Comparison of ENCODE assay signal across 8 cellular contexts in the genomic region with DNA sequence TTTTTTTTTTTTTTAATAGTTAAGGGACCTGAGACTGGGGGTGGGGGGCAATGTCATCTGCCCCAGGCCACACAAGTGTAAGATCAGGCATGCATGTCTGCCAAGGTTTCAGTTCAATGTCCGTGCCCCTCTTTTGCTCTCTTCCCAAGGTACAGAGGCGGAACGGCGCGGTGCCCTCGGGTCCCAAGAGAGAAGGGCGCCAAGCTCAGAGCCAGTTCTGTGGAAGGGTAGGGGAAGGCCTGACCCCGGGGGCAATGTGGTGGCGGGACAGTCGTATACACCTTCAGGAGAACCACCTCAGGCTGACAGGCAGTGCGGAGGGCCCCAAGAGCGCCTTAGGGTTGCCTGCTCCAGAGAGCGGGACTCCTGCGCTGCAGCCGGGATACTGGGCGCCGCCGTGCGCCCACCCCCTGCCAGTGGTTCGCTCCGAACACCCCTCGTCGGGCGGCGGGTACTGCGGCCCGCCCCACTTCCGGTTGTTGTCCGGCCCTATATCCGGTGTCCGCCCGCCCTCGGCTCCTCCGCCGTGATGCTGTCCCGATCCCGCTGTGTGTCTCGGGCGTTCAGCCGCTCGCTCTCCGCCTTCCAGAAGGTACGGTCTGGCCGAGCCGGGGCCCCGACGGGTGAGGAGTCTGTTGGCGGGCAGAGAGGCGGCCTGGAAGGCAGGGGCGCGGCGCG. TPM values are rescaled to one million over a fixed set of nuclear protein-coding genes. Genes with fewer than 3 reads are reported as not detected.
DNase-seq lines count a peak whose midpoint lies in the region; ATAC-seq and TF ChIP-seq lines count a peak whose summit lies in the region.

A gene (plus strand): TSS at position 492 of the 678 bp plus-strand sequence. CDS start 38 bp downstream, at position 530.

- TF ChIP-seq CTCF in lung (IDR thresholded peaks at IDR 0.05; ENCODE audit: control extremely low read depth, extremely low read depth): no peak

- H3K4me1 Mint-ChIP-seq in CD8-positive, alpha-beta memory T cell: peaks cover 60 to 76% (median 71%) of the 10 kb centered on the region in 3 donors

- 0% methylated on average over 48 to 53 of the region's 53 CpGs for WGBS in lung, 2 donors

- peak; percentile 76 to 89 (median 81) for DNase-seq in CD8-positive, alpha-beta memory T cell
- peak; percentile 93 for DNase-seq in HPDE6-E6E7 (ENCODE audit: extremely low spot score)
- DNase-seq in NK-92 (lab: John Stamatoyannopoulos, UW; ENCODE audit: unreplicated experiment): peak; percentile 32
- peak; percentile 58 to 79 for DNase-seq in activated CD8-positive, alpha-beta memory T cell treated with anti-CD3 and anti-CD28 coated beads for 1 hour (ENCODE audit: extremely low read depth in 1 of 2, low read depth in 1 of 2)
- DNase-seq in effector CD4-positive, alpha-beta T cell: peak; percentile 75
- peak; percentile 86 for DNase-seq in lung (ENCODE audit: low spot score)
- DNase-seq in stimulated activated CD4-positive, alpha-beta T cell treated with anti-CD3 and anti-CD28 coated beads, TNF-alpha, amount 100 ng/mL, for 48 hours (ENCODE audit: low read depth in 3 of 3): peak; percentile 73 to 86 (median 79)

- peaks cover 0 to 1% of the 10 kb centered on the region in 2 donors for H3K27me3 Mint-ChIP-seq in CD8-positive, alpha-beta memory T cell

- peak within 1 kb of the TSS; percentile 91 to 100 (median 99) for H3K27ac Mint-ChIP-seq in CD8-positive, alpha-beta memory T cell

- peaks cover 0 to 33% (median 2%) of the 10 kb centered on the region in 3 donors for H3K36me3 Mint-ChIP-seq in CD8-positive, alpha-beta memory T cell

- CTCF ChIA-PET in CD8-positive, alpha-beta memory T cell (lab: Charles Lee): interaction anchor here (1.0 to 12.1 kb wide), 7 partner anchors 9 to 272 kb away, joined by 3 to 125 read pairs (median 7); no protein-coding TSS in a partner anchor

- H3K4me3 ChIP-seq in CD8-positive, alpha-beta memory T cell (ENCODE audit: low read length): peak within 1 kb of the TSS; percentile 92
- H3K4me3 ChIP-seq in lung: peak within 1 kb of the TSS; percentile 98

- H3K27me3 ChIP-seq in CD8-positive, alpha-beta memory T cell (ENCODE audit: insufficient read depth, low read length, poor library complexity, severe bottlenecking): no peaks in the 10 kb centered on the region
- no peaks in the 10 kb centered on the region for H3K27me3 ChIP-seq in lung (ENCODE audit: control insufficient read depth, insufficient read depth)

- H3K36me3 ChIP-seq in CD8-positive, alpha-beta memory T cell (ENCODE audit: insufficient read depth, low read length): no peaks in the 10 kb centered on the region
- no peaks in the 10 kb centered on the region for H3K36me3 ChIP-seq in lung (ENCODE audit: control insufficient read depth in 2 of 2, insufficient read depth in 2 of 2, low read length in 2 of 2)

- H3K4me3 Mint-ChIP-seq in CD8-positive, alpha-beta memory T cell: peak within 1 kb of the TSS; percentile 97 to 100 (median 99)

- peaks cover 39% of the 10 kb centered on the region for H3K4me1 ChIP-seq in CD8-positive, alpha-beta memory T cell (ENCODE audit: insufficient read depth, low read length)
- H3K4me1 ChIP-seq in lung (ENCODE audit: control insufficient read depth in 2 of 2, insufficient read depth in 2 of 2, low read length in 2 of 2): peaks cover 6 to 32% of the 10 kb centered on the region in 2 donors

- ATAC-seq in GM19463 (IDR thresholded peaks at IDR 0.05; ENCODE audit: unreplicated experiment) (peak; percentile 95), lung (ENCODE audit: insufficient read depth, low FRiP score) (peak; percentile 99)

- peak within 1 kb of the TSS; percentile 93 for H3K27ac ChIP-seq in CD8-positive, alpha-beta memory T cell (ENCODE audit: low read depth, low read length)
- peak within 1 kb of the TSS; percentile 93 to 96 for H3K27ac ChIP-seq in lung (ENCODE audit: low read depth in 1 of 2, low read length in 1 of 2)

- no peaks in the 10 kb centered on the region for H3K9me3 Mint-ChIP-seq in CD8-positive, alpha-beta memory T cell

- no peaks in the 10 kb centered on the region for H3K9me3 ChIP-seq in CD8-positive, alpha-beta memory T cell (ENCODE audit: low read length)
- no peaks in the 10 kb centered on the region for H3K9me3 ChIP-seq in lung (ENCODE audit: control insufficient read depth in 2 of 2, insufficient read depth in 1 of 2, low read length in 1 of 2)

- POLR2A ChIA-PET in CD8-positive, alpha-beta memory T cell (lab: Charles Lee): interaction anchor here (0.7 to 2.1 kb wide), 3 partner anchors 14 to 244 kb away, joined by 5 to 14 read pairs (median 5); no protein-coding TSS in a partner anchor

RNA-seq across cellular contexts. Expression of the gene that starts here (rescaled TPM):
- total RNA-seq in CD8-positive, alpha-beta memory T cell: 100 to 1,000 TPM; 160 to 161 TPM
- 8.8 TPM for polyA plus RNA-seq in CD8-positive, alpha-beta memory T cell
- 10 to 100 TPM; 76.5 to 79.1 TPM for total RNA-seq in lung
- polyA plus RNA-seq in lung: 10 to 100 TPM; 37.3 to 62.4 TPM

Comparison
In these comparisons a context has a peak if more than half of its experiments do, and no peak if none do; other contexts are left out.
1. Peak in every context shown above with its lines: DNase-seq, ATAC-seq, H3K4me3 ChIP-seq and H3K27ac ChIP-seq.
2. DNase-seq: peak in every context shown above with its lines; median percentile 93 in HPDE6-E6E7; 86 in lung; 81 in CD8-positive, alpha-beta memory T cell; 79 in stimulated activated CD4-positive, alpha-beta T cell treated with anti-CD3 and anti-CD28 coated beads, TNF-alpha, amount 100 ng/mL, for 48 hours; 75 in effector CD4-positive, alpha-beta T cell; 68 in activated CD8-positive, alpha-beta memory T cell treated with anti-CD3 and anti-CD28 coated beads for 1 hour; 32 in NK-92.